Comparison of ENCODE assay signal across 2 cellular contexts in genomic region chr3:69716119-69716518, GRCh38.
TF ChIP-seq lines count a peak whose summit lies in the region.

No MANE protein-coding gene starts in this region.

TF ChIP-seq in IMR-90, 13 proteins besides CTCF, POLR2A, EP300 and RAD21:
- no peak for TF ChIP-seq CHD1 (IDR thresholded peaks at IDR 0.05; ENCODE audit: low read depth, low read length)
- TF ChIP-seq RFX5 (IDR thresholded peaks at IDR 0.05; ENCODE audit: low read depth, low read length) = no peak
- TF ChIP-seq MAFK (IDR thresholded peaks at IDR 0.05; ENCODE audit: low read depth, low read length) = no peak
- TF ChIP-seq ELK1 (IDR thresholded peaks at IDR 0.05; ENCODE audit: borderline replicate concordance, low read depth, low read length) = no peak
- TF ChIP-seq NFE2L2 (IDR thresholded peaks at IDR 0.05; ENCODE audit: low read depth, low read length) = no peak
- no peak for TF ChIP-seq USF2 (IDR thresholded peaks at IDR 0.05; ENCODE audit: low read depth, low read length)

TF ChIP-seq in K562, 482 proteins besides CTCF, POLR2A, EP300 and RAD21:
- no peak for TF ChIP-seq MCM3 (IDR thresholded peaks at IDR 0.05)
- no peak for TF ChIP-seq PREB (CRISPR knock-in tag; IDR thresholded peaks at IDR 0.05)
- no peak for TF ChIP-seq BMI1 (IDR thresholded peaks at IDR 0.05; ENCODE audit: low read length)
- no peak for TF ChIP-seq MTF1 (CRISPR knock-in tag; IDR thresholded peaks at IDR 0.05; ENCODE audit: borderline replicate concordance)
- no peak for TF ChIP-seq THRA (IDR thresholded peaks at IDR 0.05)
